19 cellular contexts compared by ENCODE assay signal in genomic region chr16:2779978-2780898, GRCh38. TPM values are rescaled to one million over a fixed set of nuclear protein-coding genes. Genes with fewer than 3 reads are reported as not detected.
DNase-seq lines count a peak whose midpoint lies in the region; ATAC-seq and TF ChIP-seq lines count a peak whose summit lies in the region.
"Had no signal": no experiment of that assay in that cellular context is flagged by ENCODE, and none has a peak within 500 bp of the region (broad histone marks: within the 10 kb centered on the region; RNA-seq: fewer than 3 reads in every experiment).

No MANE protein-coding gene starts in this region.

- H3K36me3 ChIP-seq in esophagus squamous epithelium, result peaks cover 0 to 2% (median 0%) of the 10 kb centered on the region in 3 donors

- peaks cover 5% of the 10 kb centered on the region for H3K36me3 Mint-ChIP-seq in activated CD4-positive, alpha-beta memory T cell treated with anti-CD3 and anti-CD28 coated beads for 36 hours
- peaks cover 4% of the 10 kb centered on the region for H3K36me3 Mint-ChIP-seq in type B pancreatic cell

- H3K27me3 Mint-ChIP-seq in activated CD4-positive, alpha-beta memory T cell treated with anti-CD3 and anti-CD28 coated beads for 36 hours, result peaks cover 2% of the 10 kb centered on the region
- peaks cover 3% of the 10 kb centered on the region for H3K27me3 Mint-ChIP-seq in type B pancreatic cell

- TF ChIP-seq POLR2A in esophagus squamous epithelium (IDR thresholded peaks at IDR 0.05), result no peak

- peaks cover 26% of the 10 kb centered on the region for H3K4me1 Mint-ChIP-seq in activated CD4-positive, alpha-beta memory T cell treated with anti-CD3 and anti-CD28 coated beads for 36 hours (ENCODE audit: low read depth)
- peaks cover 19% of the 10 kb centered on the region for H3K4me1 Mint-ChIP-seq in type B pancreatic cell (ENCODE audit: unreplicated experiment)

- H3K27ac ChIP-seq in right cardiac atrium (ENCODE audit: low read length), result no peak overlapping the region
- no peak overlapping the region for H3K27ac ChIP-seq in esophagus squamous epithelium

- no peak overlapping the region for H3K4me3 Mint-ChIP-seq in activated CD4-positive, alpha-beta memory T cell treated with anti-CD3 and anti-CD28 coated beads for 36 hours
- H3K4me3 Mint-ChIP-seq in type B pancreatic cell, result peak overlapping the region; percentile 71

- TF ChIP-seq CTCF in type B pancreatic cell (conservative IDR thresholded peaks at IDR 0.05) (no peak), esophagus squamous epithelium (IDR thresholded peaks at IDR 0.05) (no peak)

- ATAC-seq in left cardiac atrium (no peak), right cardiac atrium (no peak), GM19023 (IDR thresholded peaks at IDR 0.05; ENCODE audit: unreplicated experiment) (no peak)

- DNase-seq in left cardiac atrium, result peak; percentile 17
- DNase-seq in right cardiac atrium, result no peak
- peak; percentile 1 for DNase-seq in activated CD4-positive, alpha-beta memory T cell treated with anti-CD3 and anti-CD28 coated beads for 36 hours
- peak; percentile 30 for DNase-seq in mesenteric fat pad (ENCODE audit: low spot score)
- DNase-seq in type B pancreatic cell (ENCODE audit: extremely low spot score, unreplicated experiment), result no peak
- DNase-seq in esophagus squamous epithelium (lab: John Stamatoyannopoulos, UW), result no peak
- DNase-seq in activated CD4-positive, CD25-positive, alpha-beta regulatory T cell (lab: John Stamatoyannopoulos, UW), result no peak
- DNase-seq: activated CD4-positive, alpha-beta T cell treated with anti-CD3 and anti-CD28 coated beads, Interleukin-2, amount 50 U/mL, for 4 hours; amniotic stem cell; DND-41; mesendoderm; NCI-H69; RPMI8226 had no signal

- H3K4me3 ChIP-seq in right cardiac atrium (ENCODE audit: low read length) (no peak overlapping the region), esophagus squamous epithelium (no peak overlapping the region)
- H3K4me3 ChIP-seq: BLaER1 treated with 17β-estradiol and CSF1 and Interleukin-3, amounts not matched to agents 10 nM and 100 nM; smooth muscle cell had no signal

- CTCF ChIA-PET in activated CD4-positive, alpha-beta memory T cell treated with anti-CD3 and anti-CD28 coated beads for 36 hours (lab: Charles Lee), result no interaction called here

- no peaks in the 10 kb centered on the region for H3K9me3 Mint-ChIP-seq in activated CD4-positive, alpha-beta memory T cell treated with anti-CD3 and anti-CD28 coated beads for 36 hours
- no peaks in the 10 kb centered on the region for H3K9me3 Mint-ChIP-seq in type B pancreatic cell

- intact Hi-C loops in left cardiac atrium (cut with DNase I), result no loop called here
- intact Hi-C loops in right cardiac atrium (cut with DNase I), result no loop called here
- intact Hi-C loops in activated CD4-positive, alpha-beta memory T cell treated with anti-CD3 and anti-CD28 coated beads for 36 hours (cut with micrococcal nuclease), result loop anchor here (5.0 kb wide), 2 partner anchors 87 to 98 kb away; partner anchors contain the start of gene KCTD5
- intact Hi-C loops in esophagus squamous epithelium (cut with DNase I), result no loop called here

- H3K9me3 ChIP-seq in right cardiac atrium (ENCODE audit: control insufficient read depth, low read length) (no peaks in the 10 kb centered on the region), esophagus squamous epithelium (no peaks in the 10 kb centered on the region)
- H3K9me3 ChIP-seq: BLaER1 treated with 17β-estradiol and CSF1 and Interleukin-3, amounts not matched to agents 10 nM and 100 nM had no signal

- H3K27me3 ChIP-seq in right cardiac atrium (ENCODE audit: control insufficient read depth, insufficient read depth) (no peaks in the 10 kb centered on the region), esophagus squamous epithelium (peaks cover 0 to 19% (median 4%) of the 10 kb centered on the region in 4 donors)

- H3K27ac Mint-ChIP-seq in activated CD4-positive, alpha-beta memory T cell treated with anti-CD3 and anti-CD28 coated beads for 36 hours, result no peak overlapping the region
- H3K27ac Mint-ChIP-seq in type B pancreatic cell, result peak overlapping the region; percentile 64

- WGBS in right cardiac atrium, result 66% methylated on average over 17 of the region's 17 CpGs
- 56 to 73% methylated on average over 10 to 17 of the region's 17 CpGs for WGBS in esophagus squamous epithelium, 2 donors

- H3K4me1 ChIP-seq in right cardiac atrium (ENCODE audit: control insufficient read depth, insufficient read depth, low read length) (peaks cover 3% of the 10 kb centered on the region), esophagus squamous epithelium (peaks cover 18 to 42% (median 21%) of the 10 kb centered on the region in 3 donors)

- POLR2A ChIA-PET in activated CD4-positive, alpha-beta memory T cell treated with anti-CD3 and anti-CD28 coated beads for 36 hours (lab: Charles Lee), result no interaction called here

RNA-seq across cellular contexts. Expression of gene ELOB, which starts 3.2 kb away (rescaled TPM):
- total RNA-seq in left cardiac atrium (100 to 1,000 TPM; 262 to 270 TPM), right cardiac atrium (100 to 1,000 TPM; 235 to 320 (median 280) TPM), mesenteric fat pad (212 TPM), type B pancreatic cell (ENCODE audit: low replicate concordance) (237 and 243 TPM in 2 replicates), esophagus squamous epithelium (100 to 1,000 TPM; 186 to 446 (median 288) TPM)
- 625 TPM for polyA plus RNA-seq in right cardiac atrium
- total RNA-seq in activated CD4-positive, alpha-beta memory T cell treated with anti-CD3 and anti-CD28 coated beads for 36 hours, result 100 to 1,000 TPM; 165 to 175 TPM

RNA-seq across cellular contexts. Expression of gene PRSS33, which starts 7.1 kb away (rescaled TPM):
- total RNA-seq in left cardiac atrium (not detected), right cardiac atrium (not detected), mesenteric fat pad (not detected), type B pancreatic cell (ENCODE audit: low replicate concordance) (0.39 and 2.4 TPM in 2 replicates), esophagus squamous epithelium (not detected)
- polyA plus RNA-seq in right cardiac atrium, result not detected
- total RNA-seq in activated CD4-positive, alpha-beta memory T cell treated with anti-CD3 and anti-CD28 coated beads for 36 hours, result not detected
- total RNA-seq: epithelial cell of proximal tubule, osteocyte, smooth muscle cell had no signal
- polyA plus RNA-seq: smooth muscle cell had no signal

RNA-seq across cellular contexts. Expression of gene PRSS41, which starts 18.0 kb away (rescaled TPM):
- total RNA-seq in left cardiac atrium (not detected), right cardiac atrium (not detected), mesenteric fat pad (not detected), type B pancreatic cell (ENCODE audit: low replicate concordance) (not detected in 2 replicates), esophagus squamous epithelium (not detected)
- not detected for polyA plus RNA-seq in right cardiac atrium
- not detected for total RNA-seq in activated CD4-positive, alpha-beta memory T cell treated with anti-CD3 and anti-CD28 coated beads for 36 hours
- total RNA-seq: epithelial cell of proximal tubule, H4, osteocyte, smooth muscle cell had no signal
- polyA plus RNA-seq: smooth muscle cell had no signal

RNA-seq across cellular contexts. Expression of gene SRRM2, which starts 27.8 kb away (rescaled TPM):
- total RNA-seq in left cardiac atrium, result 100 to 1,000 TPM; 266 to 321 TPM
- total RNA-seq in right cardiac atrium, result 100 to 1,000 TPM; 299 to 352 (median 320) TPM
- 402 TPM for polyA plus RNA-seq in right cardiac atrium
- 100 to 1,000 TPM; 483 to 526 TPM for total RNA-seq in activated CD4-positive, alpha-beta memory T cell treated with anti-CD3 and anti-CD28 coated beads for 36 hours
- 505 TPM for total RNA-seq in mesenteric fat pad
- 620 and 749 TPM in 2 replicates for total RNA-seq in type B pancreatic cell (ENCODE audit: low replicate concordance)
- total RNA-seq in esophagus squamous epithelium, result 100 to 1,000 TPM in 3 of 4 donors, 10 to 100 TPM in 1; 80.7 to 290 (median 233) TPM

RNA-seq across cellular contexts. Expression of gene PRSS21, which starts 36.8 kb away (rescaled TPM):
- total RNA-seq in left cardiac atrium (not detected), right cardiac atrium (not detected), mesenteric fat pad (not detected), type B pancreatic cell (ENCODE audit: low replicate concordance) (not detected in 2 replicates), esophagus squamous epithelium (1 to 10 TPM in 1 of 4 donors, not detected in 3; 1.5 TPM)
- polyA plus RNA-seq in right cardiac atrium, result not detected
- 1 to 10 TPM; 4.7 to 6.2 TPM for total RNA-seq in activated CD4-positive, alpha-beta memory T cell treated with anti-CD3 and anti-CD28 coated beads for 36 hours
- total RNA-seq: H4, osteocyte, smooth muscle cell had no signal
- polyA plus RNA-seq: smooth muscle cell had no signal

Comparison
In these comparisons a context has a peak if more than half of its experiments do, and no peak if none do; other contexts are left out.
1. DNase-seq: peak in left cardiac atrium (single experiment), activated CD4-positive, alpha-beta memory T cell treated with anti-CD3 and anti-CD28 coated beads for 36 hours (single experiment) and mesenteric fat pad (single experiment); none in right cardiac atrium (0 of 3), type B pancreatic cell (single experiment), esophagus squamous epithelium (single experiment) and activated CD4-positive, CD25-positive, alpha-beta regulatory T cell (0 of 4).